20 cellular contexts compared by ENCODE assay signal in the genomic region with DNA sequence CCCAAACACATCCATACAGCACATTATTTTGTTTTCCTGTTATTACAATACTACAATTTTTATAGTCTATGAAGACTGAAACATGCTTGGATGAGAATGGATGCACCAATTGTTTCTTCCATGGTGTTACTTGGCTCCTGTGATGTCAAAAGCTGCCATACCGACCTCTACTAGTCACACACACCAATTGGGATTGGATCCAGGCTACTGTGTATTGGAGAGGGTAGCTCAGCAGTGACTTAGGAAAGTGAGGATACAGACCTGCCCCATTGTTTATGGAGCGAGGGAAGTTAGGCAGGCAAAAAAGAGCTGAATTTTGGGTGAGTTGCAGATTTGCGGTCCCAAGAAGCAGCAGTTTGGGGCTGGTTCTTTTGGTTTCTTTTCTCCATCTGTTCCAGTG. TPM values are rescaled to one million over a fixed set of nuclear protein-coding genes. Genes with fewer than 3 reads are reported as not detected.
"Had no signal": no experiment of that assay in that cellular context is flagged by ENCODE, and none has a peak within 500 bp of the region (broad histone marks: within the 10 kb centered on the region; RNA-seq: fewer than 3 reads in every experiment).

No MANE protein-coding gene starts in this region.

- ATAC-seq: naive thymus-derived CD8-positive, alpha-beta T cell had no signal

- DNase-seq: activated CD4-positive, alpha-beta T cell treated with anti-CD3 and anti-CD28 coated beads, Interleukin-2, amount 50 U/mL, for 1 hour; activated CD4-positive, CD25-positive, alpha-beta regulatory T cell treated with anti-CD3 and anti-CD28 coated beads, Interleukin-2, amount 50 U/mL, for 72 hours; activated CD8-positive, alpha-beta memory T cell treated with anti-CD3 and anti-CD28 coated beads for 24 hours; activated CD8-positive, alpha-beta memory T cell treated with anti-CD3 and anti-CD28 coated beads, Interleukin-2, amount 50 U/mL, for 48 hours; activated effector memory CD4-positive, alpha-beta T cell treated with Interleukin-2 at 50 U/mL for 16 hours; activated naive CD4-positive, alpha-beta T cell treated with anti-CD3 and anti-CD28 coated beads, Interleukin-2, amount 50 U/mL, for 16 hours; activated T-cell treated with anti-CD3 and anti-CD28 coated beads, Interleukin-2, amount 50 U/mL, for 48 hours; aorta; brain microvascular endothelial cell; colonic mucosa; erythroblast; head of caudate nucleus; immature natural killer cell; kidney glomerular epithelial cell; mesenchymal stem cell; naive thymus-derived CD8-positive, alpha-beta T cell; stimulated activated CD4-positive, alpha-beta T cell treated with anti-CD3 and anti-CD28 coated beads, Interleukin-1b, Interleukin-23, amount 100 ng/mL, for 48 hours; stimulated activated CD8-positive, alpha-beta memory T cell treated with anti-CD3 and anti-CD28 coated beads, Interleukin-4, amount 100 ng/mL, for 48 hours; stimulated activated naive CD4-positive, alpha-beta T cell treated with Interleukin-2 at 50 U/mL for 16 hours; tibial artery had no signal

RNA-seq across cellular contexts. Expression of a gene that starts 30.8 kb away (rescaled TPM):
- polyA plus RNA-seq: immature natural killer cell had no signal
